16 cellular contexts compared by ENCODE assay signal in the genomic region with DNA sequence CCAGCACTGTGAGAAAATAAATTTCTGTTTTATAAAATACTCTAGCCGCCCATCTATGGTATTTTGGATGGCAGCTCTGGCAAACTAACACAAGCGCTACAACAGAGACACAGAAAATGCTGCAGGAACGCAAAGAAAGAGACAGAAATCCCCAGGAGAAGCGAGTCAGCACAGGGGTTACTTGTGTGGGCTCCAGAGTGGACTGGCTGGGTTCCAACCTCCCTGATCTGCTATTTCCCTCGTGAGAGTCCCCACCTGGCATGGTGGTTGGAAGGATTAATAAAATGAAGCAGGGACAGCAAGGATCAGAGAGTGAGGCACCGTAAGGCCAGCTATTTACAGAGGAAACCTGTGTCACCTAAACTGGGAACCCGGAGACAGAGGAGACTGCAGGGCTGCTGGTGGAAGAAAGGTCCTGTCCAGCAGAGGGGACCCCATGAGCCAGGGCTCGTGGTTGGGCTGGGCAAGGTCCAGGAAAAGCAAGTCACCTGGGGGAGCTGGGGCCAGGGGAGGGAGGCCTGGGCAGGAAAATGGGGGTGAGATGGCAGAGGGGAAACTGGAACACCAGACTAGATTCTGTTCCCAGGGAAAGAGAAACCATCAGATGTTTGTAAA.
DNase-seq lines count a peak whose midpoint lies in the region; ATAC-seq and TF ChIP-seq lines count a peak whose summit lies in the region.
"Had no signal": no experiment of that assay in that cellular context is flagged by ENCODE, and none has a peak within 500 bp of the region (broad histone marks: within the 10 kb centered on the region; RNA-seq: fewer than 3 reads in every experiment).

No MANE protein-coding gene starts in this region.

- TF ChIP-seq POLR2A in heart left ventricle (IDR thresholded peaks at IDR 0.05), result no peak
- TF ChIP-seq POLR2A in esophagus squamous epithelium (IDR thresholded peaks at IDR 0.05), result no peak

- H3K9me3 ChIP-seq in heart left ventricle (no peaks in the 10 kb centered on the region), esophagus squamous epithelium (no peaks in the 10 kb centered on the region), aorta (ENCODE audit: control insufficient read depth, low read length) (no peaks in the 10 kb centered on the region)

- intact Hi-C loops in heart left ventricle (cut with DNase I), result no loop called here
- intact Hi-C loops in cardiac septum (cut with DNase I), result no loop called here
- intact Hi-C loops in esophagus squamous epithelium (cut with DNase I), result no loop called here
- intact Hi-C loops in aorta (cut with DNase I), result no loop called here
- intact Hi-C loops in activated CD4-positive, alpha-beta memory T cell treated with anti-CD3 and anti-CD28 coated beads for 36 hours (cut with micrococcal nuclease), result no loop called here

- ATAC-seq in heart left ventricle, result peak in 1 of 4 donors; percentile 30
- ATAC-seq in aorta (ENCODE audit: low FRiP score), result peak; percentile 29

- H3K27me3 Mint-ChIP-seq in nephron (ENCODE audit: low read depth), result peaks cover 12% of the 10 kb centered on the region
- peaks cover 1% of the 10 kb centered on the region for H3K27me3 Mint-ChIP-seq in activated CD4-positive, alpha-beta memory T cell treated with anti-CD3 and anti-CD28 coated beads for 36 hours

- POLR2A ChIA-PET in activated CD4-positive, alpha-beta memory T cell treated with anti-CD3 and anti-CD28 coated beads for 36 hours (lab: Charles Lee), result no interaction called here

- DNase-seq in heart left ventricle, result peak in 1 of 5 donors; percentile 31
- DNase-seq in cardiac septum (ENCODE audit: low spot score), result no peak
- DNase-seq in esophagus squamous epithelium (lab: John Stamatoyannopoulos, UW), result no peak
- DNase-seq in aorta, result no peak
- no peak for DNase-seq in DMS153 (lab: John Stamatoyannopoulos, UW)
- no peak for DNase-seq in activated CD4-positive, alpha-beta memory T cell treated with anti-CD3 and anti-CD28 coated beads for 36 hours
- no peak for DNase-seq in Ammon's horn (ENCODE audit: low spot score)
- DNase-seq: ACHN; activated CD4-positive, alpha-beta T cell treated with anti-CD3 and anti-CD28 coated beads, Interleukin-2, amount 50 U/mL, for 48 hours; foreskin keratinocyte; GOT3; NCI-H2171; SHP77 treated with DMSO at 0.1 percent for 48 hours; stimulated activated CD4-positive, alpha-beta T cell treated with anti-CD3 and anti-CD28 coated beads, Interleukin-2, amount 100 ng/mL, for 48 hours had no signal

- H3K4me3 ChIP-seq in heart left ventricle (no peak overlapping the region), esophagus squamous epithelium (no peak overlapping the region), aorta (ENCODE audit: low read length in 2 of 2) (no peak overlapping the region)

- H3K27me3 ChIP-seq in heart left ventricle (no peaks in the 10 kb centered on the region), esophagus squamous epithelium (no peaks in the 10 kb centered on the region), aorta (ENCODE audit: control insufficient read depth in 1 of 2, insufficient read depth in 2 of 2, low read length in 1 of 2) (no peaks in the 10 kb centered on the region)
- H3K27me3 ChIP-seq: foreskin keratinocyte had no signal

- H3K4me1 Mint-ChIP-seq in nephron, result peaks cover 24% of the 10 kb centered on the region
- H3K4me1 Mint-ChIP-seq in activated CD4-positive, alpha-beta memory T cell treated with anti-CD3 and anti-CD28 coated beads for 36 hours (ENCODE audit: low read depth), result no peaks in the 10 kb centered on the region

- H3K36me3 Mint-ChIP-seq in nephron (ENCODE audit: low read depth), result no peaks in the 10 kb centered on the region
- H3K36me3 Mint-ChIP-seq in activated CD4-positive, alpha-beta memory T cell treated with anti-CD3 and anti-CD28 coated beads for 36 hours, result no peaks in the 10 kb centered on the region

- H3K27ac ChIP-seq in heart left ventricle (peak overlapping the region in 7 of 12 donors; percentile 4 to 49 (median 21)), esophagus squamous epithelium (peak overlapping the region in 3 of 4 donors; percentile 37 to 59 (median 41)), aorta (ENCODE audit: low read depth in 1 of 2, low read length in 2 of 2) (no peak overlapping the region)
- H3K27ac ChIP-seq: foreskin keratinocyte had no signal

- H3K36me3 ChIP-seq in heart left ventricle (no peaks in the 10 kb centered on the region), esophagus squamous epithelium (no peaks in the 10 kb centered on the region), aorta (ENCODE audit: control insufficient read depth in 1 of 2, insufficient read depth in 2 of 2, low read length in 1 of 2) (no peaks in the 10 kb centered on the region)

- CTCF ChIA-PET in activated CD4-positive, alpha-beta memory T cell treated with anti-CD3 and anti-CD28 coated beads for 36 hours (lab: Charles Lee), result no interaction called here

- H3K4me1 ChIP-seq in heart left ventricle (peaks cover 0 to 38% (median 16%) of the 10 kb centered on the region in 12 donors), esophagus squamous epithelium (peaks cover 0 to 24% (median 9%) of the 10 kb centered on the region in 3 donors), aorta (ENCODE audit: control insufficient read depth in 1 of 2, insufficient read depth in 2 of 2, low read length in 2 of 2) (peaks cover 0 to under 1% of the 10 kb centered on the region in 2 donors)

- H3K27ac Mint-ChIP-seq in nephron, result peak overlapping the region in 2 of 3 experiments; percentile 31 to 53
- H3K27ac Mint-ChIP-seq in activated CD4-positive, alpha-beta memory T cell treated with anti-CD3 and anti-CD28 coated beads for 36 hours, result no peak overlapping the region
- H3K27ac Mint-ChIP-seq: activated T-helper 1 cell treated with anti-CD3 and anti-CD28 coated beads, Interleukin-12 subunit alpha, Interleukin-12 subunit beta, Interleukin-2, Interleukin-4 antibody, amounts not matched to agents 30 ng/mL and 10 ng/mL and 1 ng/mL, durations not matched to agents 14 hours and 24 hours and 36 hours had no signal

- TF ChIP-seq CTCF in heart left ventricle (IDR thresholded peaks at IDR 0.05), result no peak
- TF ChIP-seq CTCF in esophagus squamous epithelium (IDR thresholded peaks at IDR 0.05), result no peak
- TF ChIP-seq CTCF in nephron (IDR thresholded peaks at IDR 0.05; ENCODE audit: unreplicated experiment in 3 of 3), result no peak

- no peaks in the 10 kb centered on the region for H3K9me3 Mint-ChIP-seq in nephron
- no peaks in the 10 kb centered on the region for H3K9me3 Mint-ChIP-seq in activated CD4-positive, alpha-beta memory T cell treated with anti-CD3 and anti-CD28 coated beads for 36 hours
- H3K9me3 Mint-ChIP-seq: activated T-helper 1 cell treated with anti-CD3 and anti-CD28 coated beads, Interleukin-12 subunit alpha, Interleukin-12 subunit beta, Interleukin-2, Interleukin-4 antibody, amounts not matched to agents 30 ng/mL and 10 ng/mL and 1 ng/mL, durations not matched to agents 14 hours and 24 hours and 36 hours had no signal

- H3K4me3 Mint-ChIP-seq in nephron, result no peak overlapping the region
- no peak overlapping the region for H3K4me3 Mint-ChIP-seq in activated CD4-positive, alpha-beta memory T cell treated with anti-CD3 and anti-CD28 coated beads for 36 hours
- H3K4me3 Mint-ChIP-seq: activated T-helper 1 cell treated with anti-CD3 and anti-CD28 coated beads, Interleukin-12 subunit alpha, Interleukin-12 subunit beta, Interleukin-2, Interleukin-4 antibody, amounts not matched to agents 30 ng/mL and 10 ng/mL and 1 ng/mL, durations not matched to agents 14 hours and 24 hours and 36 hours had no signal

- WGBS in heart left ventricle, 4 donors, result 62 to 70% (median 66%) methylated on average over 8 of the region's 8 CpGs
- WGBS in esophagus squamous epithelium, 2 donors, result 43 to 47% methylated on average over 7 to 8 of the region's 8 CpGs
- 9 to 19% methylated on average over 8 of the region's 8 CpGs for WGBS in aorta, 2 donors

Comparison
In these comparisons a context has a peak if more than half of its experiments do, and no peak if none do; other contexts are left out.
1. H3K27ac ChIP-seq: peak in heart left ventricle (7 of 12) and esophagus squamous epithelium (3 of 4); none in aorta (0 of 2).